In genomic region chr3:6580808-6581207, GRCh38 we compare ENCODE assay signal across 7 cellular contexts.
"Had no signal": no experiment of that assay in that cellular context is flagged by ENCODE, and none has a peak within 500 bp of the region (broad histone marks: within the 10 kb centered on the region; RNA-seq: fewer than 3 reads in every experiment).

No MANE protein-coding gene starts in this region.

- ATAC-seq: HepG2 had no signal

- DNase-seq: IMR-90, KBM-7, KG1 had no signal

- FAIRE-seq: HepG2, HTR-8/SVneo had no signal

- H3K9ac ChIP-seq: KMS-11 had no signal

- H3K27ac ChIP-seq: HL-60, KMS-11 had no signal

- H3K4me2 ChIP-seq: KMS-11 had no signal
